Comparison of ENCODE assay signal across 8 cellular contexts in genomic region chrX:22950278-22951266, GRCh38. TPM values are rescaled to one million over a fixed set of nuclear protein-coding genes. Genes with fewer than 3 reads are reported as not detected.
A peak's percentile ranks its signal among the peaks of the same experiment; 100 is the strongest.
DNase-seq lines count a peak whose midpoint lies in the region; ATAC-seq, FAIRE-seq and TF ChIP-seq lines count a peak whose summit lies in the region.

No MANE protein-coding gene starts in this region.

- H3K4me3 ChIP-seq in bronchial epithelial cell (ENCODE audit: low read depth, low read length) (no peak overlapping the region), mucosa of descending colon (no peak overlapping the region)

- peak; percentile 43 for FAIRE-seq in bronchial epithelial cell (lab: Jason Lieb, UNC)
- no peak for FAIRE-seq in GM19239 (lab: Jason Lieb, UNC)

- H3K36me3 ChIP-seq in bronchial epithelial cell (ENCODE audit: control insufficient read depth, insufficient read depth, low read length) (no peaks in the 10 kb centered on the region), mucosa of descending colon (ENCODE audit: low read depth) (no peaks in the 10 kb centered on the region)

- ATAC-seq in mucosa of descending colon, result peak; percentile 65
- no peak for ATAC-seq in activated CD8-positive, alpha-beta memory T cell treated with anti-CD3 and anti-CD28 coated beads, Interleukin-2, amount 10 ng/mL, durations not matched to agents 7 days and 5 days

- CTCF ChIA-PET in activated CD8-positive, alpha-beta memory T cell treated with anti-CD3 and anti-CD28 coated beads, Interleukin-2, amount 10 ng/mL, durations not matched to agents 7 days and 5 days (lab: Charles Lee), result no interaction called here

- no peaks in the 10 kb centered on the region for H3K9me3 Mint-ChIP-seq in activated CD8-positive, alpha-beta memory T cell treated with anti-CD3 and anti-CD28 coated beads, Interleukin-2, amount 10 ng/mL, durations not matched to agents 7 days and 5 days (ENCODE audit: low read depth)

- in situ Hi-C loops in Caki2 (cut with HindIII; ENCODE audit: low pct_unique_long_range_greater_than_20kb, low sequenced_read_pairs), result no loop called here

- H3K4me1 ChIP-seq in mucosa of descending colon (ENCODE audit: low read depth), result no peaks in the 10 kb centered on the region

- no peaks in the 10 kb centered on the region for H3K27me3 ChIP-seq in bronchial epithelial cell (ENCODE audit: control insufficient read depth, insufficient read depth, low read length)

- intact Hi-C loops in mucosa of descending colon (cut with DNase I, micrococcal nuclease), result no loop called here

- no peak overlapping the region for H3K27ac Mint-ChIP-seq in activated CD8-positive, alpha-beta memory T cell treated with anti-CD3 and anti-CD28 coated beads, Interleukin-2, amount 10 ng/mL, durations not matched to agents 7 days and 5 days

- H3K9me3 ChIP-seq in mucosa of descending colon, result no peaks in the 10 kb centered on the region

- H3K27me3 Mint-ChIP-seq in activated CD8-positive, alpha-beta memory T cell treated with anti-CD3 and anti-CD28 coated beads, Interleukin-2, amount 10 ng/mL, durations not matched to agents 7 days and 5 days, result no peaks in the 10 kb centered on the region

- DNase-seq in Caki2 (ENCODE audit: low read depth) (peak; percentile 83), MV-4-11 (lab: John Stamatoyannopoulos, UW) (peak; percentile 73), bronchial epithelial cell (ENCODE audit: low read depth) (peak; percentile 85), mucosa of descending colon (peak in 1 of 3 donors; percentile 1), GM19239 (ENCODE audit: insufficient read length, low spot score) (no peak), activated gamma-delta T cell (lab: John Stamatoyannopoulos, UW) (no peak), GM19238 (ENCODE audit: insufficient read length, low spot score) (no peak)
- no peak for DNase-seq in activated CD8-positive, alpha-beta memory T cell treated with anti-CD3 and anti-CD28 coated beads, Interleukin-2, amount 10 ng/mL, durations not matched to agents 7 days and 5 days

- TF ChIP-seq CTCF in bronchial epithelial cell (IDR thresholded peaks at IDR 0.05; ENCODE audit: insufficient read depth, low read length, severe bottlenecking) (no peak), mucosa of descending colon (IDR thresholded peaks at IDR 0.05) (no peak)

- H3K4me3 Mint-ChIP-seq in activated CD8-positive, alpha-beta memory T cell treated with anti-CD3 and anti-CD28 coated beads, Interleukin-2, amount 10 ng/mL, durations not matched to agents 7 days and 5 days, result no peak overlapping the region

- no peaks in the 10 kb centered on the region for H3K36me3 Mint-ChIP-seq in activated CD8-positive, alpha-beta memory T cell treated with anti-CD3 and anti-CD28 coated beads, Interleukin-2, amount 10 ng/mL, durations not matched to agents 7 days and 5 days

- no peaks in the 10 kb centered on the region for H3K4me1 Mint-ChIP-seq in activated CD8-positive, alpha-beta memory T cell treated with anti-CD3 and anti-CD28 coated beads, Interleukin-2, amount 10 ng/mL, durations not matched to agents 7 days and 5 days

RNA-seq across cellular contexts. Expression of gene DDX53, which starts 49.2 kb away (rescaled TPM):
- not detected in 2 replicates for total RNA-seq in Caki2 (2014; rRNA removed; shearing (Covaris generic); ENCODE audit: low replicate concordance)
- not detected in 2 replicates for total RNA-seq in bronchial epithelial cell
- not detected for total RNA-seq in mucosa of descending colon
- total RNA-seq in activated CD8-positive, alpha-beta memory T cell treated with anti-CD3 and anti-CD28 coated beads, Interleukin-2, amount 10 ng/mL, durations not matched to agents 7 days and 5 days, result not detected

Comparison
In these comparisons a context has a peak if more than half of its experiments do, and no peak if none do; other contexts are left out.
1. DNase-seq: peak in Caki2 (single experiment), MV-4-11 (single experiment) and bronchial epithelial cell (single experiment); none in GM19239 (single experiment), activated gamma-delta T cell (single experiment), GM19238 (single experiment) and activated CD8-positive, alpha-beta memory T cell treated with anti-CD3 and anti-CD28 coated beads, Interleukin-2, amount 10 ng/mL, durations not matched to agents 7 days and 5 days (single experiment).